Comparison of ENCODE assay signal across 14 cellular contexts in genomic region chr2:193251909-193252308, GRCh38.
DNase-seq lines count a peak whose midpoint lies in the region; ATAC-seq and TF ChIP-seq lines count a peak whose summit lies in the region.
"Had no signal": no experiment of that assay in that cellular context is flagged by ENCODE, and none has a peak within 500 bp of the region (broad histone marks: within the 10 kb centered on the region; RNA-seq: fewer than 3 reads in every experiment).

No MANE protein-coding gene starts in this region.

- peak; percentile 74 for ATAC-seq in SK-N-SH treated with all-trans-retinoic acid at 6 μM for 48 hours
- no peak for ATAC-seq in GM18870 (IDR thresholded peaks at IDR 0.05; ENCODE audit: unreplicated experiment)
- ATAC-seq in GM18907 (IDR thresholded peaks at IDR 0.05; ENCODE audit: unreplicated experiment): no peak
- ATAC-seq: A549, HCT116 had no signal

- DNase-seq in HCEC 1CT (peak; percentile 5), inferior parietal cortex (ENCODE audit: extremely low spot score) (peak; percentile 29), NCI-H187 treated with DMSO at 0.1 percent for 48 hours (lab: John Stamatoyannopoulos, UW) (no peak), RPMI8226 (no peak)
- DNase-seq: Caco-2; CD8-positive, alpha-beta memory T cell; DND-41; GDM1; IMR-90 had no signal

TF ChIP-seq in SK-N-SH treated with all-trans-retinoic acid at 6 μM for 48 hours, 23 proteins besides CTCF, POLR2A, EP300 and RAD21:
- TF ChIP-seq TOX (CRISPR knock-in tag; IDR thresholded peaks at IDR 0.05; ENCODE audit: borderline replicate concordance) (peak; percentile 78; the same call in 1 of the 2 replicates), POU6F1 (CRISPR knock-in tag; IDR thresholded peaks at IDR 0.05; ENCODE audit: borderline replicate concordance, low read depth) (peak; percentile 63; the same call in 1 of the 2 replicates), ZC3H10 (CRISPR knock-in tag; IDR thresholded peaks at IDR 0.05) (peak; percentile 86), ISL1 (CRISPR knock-in tag; IDR thresholded peaks at IDR 0.05) (peak; percentile 81), PPARA (CRISPR knock-in tag; IDR thresholded peaks at IDR 0.05; ENCODE audit: borderline replicate concordance) (no peak), PATZ1 (CRISPR knock-in tag; IDR thresholded peaks at IDR 0.05; ENCODE audit: borderline replicate concordance) (peak; percentile 66; the same call in 1 of the 2 replicates)

Comparison
In these comparisons a context has a peak if more than half of its experiments do, and no peak if none do; other contexts are left out.
1. DNase-seq: peak in HCEC 1CT (single experiment) and inferior parietal cortex (single experiment); none in NCI-H187 treated with DMSO at 0.1 percent for 48 hours (single experiment) and RPMI8226 (single experiment).